Comparison of ENCODE assay signal across 8 cellular contexts in the genomic region with DNA sequence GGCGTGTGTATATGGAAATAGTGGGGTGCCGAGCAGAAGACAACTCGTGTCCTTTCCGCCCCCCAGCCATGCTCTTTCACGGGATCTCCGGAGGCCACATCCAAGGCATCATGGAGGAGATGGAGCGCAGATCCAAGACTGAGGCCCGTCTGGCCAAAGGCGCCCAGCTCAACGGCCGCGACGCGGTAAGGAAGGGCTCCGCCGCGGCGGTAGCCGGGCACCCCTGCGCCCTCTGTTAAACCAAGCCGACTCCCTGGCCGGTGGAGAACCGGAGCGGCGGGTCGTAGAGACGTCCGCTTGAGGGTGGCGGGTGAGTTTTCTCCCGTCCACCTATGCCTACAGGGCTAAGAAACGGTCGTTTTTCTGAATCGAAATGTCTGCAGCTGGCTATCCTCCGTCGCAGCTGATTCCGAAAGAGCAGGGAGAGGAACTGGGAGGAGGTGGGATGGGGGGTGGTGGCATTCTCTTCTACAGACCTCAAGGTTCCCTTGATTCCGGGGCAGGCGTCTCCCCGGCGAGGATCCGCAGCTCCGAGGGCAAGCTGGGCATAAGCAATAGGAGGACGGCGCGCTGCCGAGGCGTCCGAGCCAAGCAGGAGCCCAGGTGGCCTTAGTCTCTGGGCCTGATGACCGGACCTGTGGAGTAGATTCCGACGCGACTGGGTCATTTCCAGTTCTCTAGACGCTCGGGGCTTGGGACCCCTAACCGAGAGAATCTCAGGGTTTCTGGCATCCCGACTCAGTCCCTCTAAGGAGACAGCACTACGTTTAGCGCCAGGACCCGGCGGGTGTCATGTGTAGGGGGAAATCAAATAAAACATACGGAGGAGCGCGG. TPM values are rescaled to one million over a fixed set of nuclear protein-coding genes. Genes with fewer than 3 reads are reported as not detected.
DNase-seq lines count a peak whose midpoint lies in the region; TF ChIP-seq lines count a peak whose summit lies in the region.

No MANE protein-coding gene starts in this region.

- WGBS in smooth muscle cell (ENCODE audit: low lambda C conversion rate), result 3% methylated on average over 63 of the region's 63 CpGs

- H3K27me3 ChIP-seq in right atrium auricular region (peaks cover 64 to 80% of the 10 kb centered on the region in 2 donors), smooth muscle cell (ENCODE audit: low read depth) (peaks cover 100% of the 10 kb centered on the region)

- CTCF ChIA-PET in activated CD4-positive, alpha-beta memory T cell treated with anti-CD3 and anti-CD28 coated beads for 36 hours (lab: Charles Lee), result interaction anchor here (0.9 to 2.2 kb wide), 6 partner anchors 17 to 396 kb away, joined by 3 to 6 read pairs (median 3); no protein-coding TSS in a partner anchor

- H3K9me3 ChIP-seq in right atrium auricular region (no peaks in the 10 kb centered on the region), smooth muscle cell (replicated peaks; ENCODE audit: low read depth) (no peaks in the 10 kb centered on the region)

- no peaks in the 10 kb centered on the region for H3K36me3 ChIP-seq in right atrium auricular region
- no peaks in the 10 kb centered on the region for H3K36me3 ChIP-seq in smooth muscle cell (ENCODE audit: low read depth)

- H3K9me3 Mint-ChIP-seq in T-helper 1 cell treated with Interleukin-12 subunit alpha and Interleukin-12 subunit beta and Interleukin-4 antibody, amounts not matched to agents 30 μg/mL and 1 μg/mL, for 36 hours, result no peaks in the 10 kb centered on the region
- no peaks in the 10 kb centered on the region for H3K9me3 Mint-ChIP-seq in activated CD4-positive, alpha-beta memory T cell treated with anti-CD3 and anti-CD28 coated beads for 36 hours

- H3K4me1 Mint-ChIP-seq in T-helper 1 cell treated with Interleukin-12 subunit alpha and Interleukin-12 subunit beta and Interleukin-4 antibody, amounts not matched to agents 30 μg/mL and 1 μg/mL, for 36 hours (ENCODE audit: low read depth), result peaks cover 45% of the 10 kb centered on the region
- H3K4me1 Mint-ChIP-seq in activated CD4-positive, alpha-beta memory T cell treated with anti-CD3 and anti-CD28 coated beads for 36 hours (ENCODE audit: low read depth), result peaks cover 62% of the 10 kb centered on the region

- peak overlapping the region; percentile 78 for H3K27ac Mint-ChIP-seq in T-helper 1 cell treated with Interleukin-12 subunit alpha and Interleukin-12 subunit beta and Interleukin-4 antibody, amounts not matched to agents 30 μg/mL and 1 μg/mL, for 36 hours
- H3K27ac Mint-ChIP-seq in activated CD4-positive, alpha-beta memory T cell treated with anti-CD3 and anti-CD28 coated beads for 36 hours, result no peak overlapping the region

- POLR2A ChIA-PET in activated CD4-positive, alpha-beta memory T cell treated with anti-CD3 and anti-CD28 coated beads for 36 hours (lab: Charles Lee), result interaction anchor here (0.6 to 1.9 kb wide), 3 partner anchors 11 to 18 kb away, joined by 3 to 6 read pairs (median 3); a partner anchor contains a TSS

- peak overlapping the region; percentile 85 for H3K4me2 ChIP-seq in smooth muscle cell

- peak overlapping the region; percentile 19 to 41 for H3K4me3 ChIP-seq in right atrium auricular region
- H3K4me3 ChIP-seq in smooth muscle cell, result peak overlapping the region; percentile 37

- TF ChIP-seq CTCF in right atrium auricular region (IDR thresholded peaks at IDR 0.05), result no peak
- TF ChIP-seq CTCF in smooth muscle cell (IDR thresholded peaks at IDR 0.05; ENCODE audit: borderline replicate concordance, insufficient read depth, poor library complexity, severe bottlenecking), result no peak

- peak overlapping the region; percentile 49 for H2AFZ ChIP-seq in smooth muscle cell (ENCODE audit: low read depth)

- H3K27ac ChIP-seq in right atrium auricular region (no peak overlapping the region), smooth muscle cell (ENCODE audit: low read depth) (no peak overlapping the region)

- H3K4me1 ChIP-seq in right atrium auricular region, result peaks cover 0 to 54% of the 10 kb centered on the region in 2 donors
- H3K4me1 ChIP-seq in smooth muscle cell (ENCODE audit: low read depth), result peaks cover 61% of the 10 kb centered on the region

- DNase-seq in T-helper 1 cell (no peak), right atrium auricular region (ENCODE audit: low spot score) (no peak), smooth muscle cell (lab: John Stamatoyannopoulos, UW; ENCODE audit: unreplicated experiment) (no peak), NCI-H146 (lab: John Stamatoyannopoulos, UW) (no peak), NCI-H146 treated with DMSO at 0.1 percent for 48 hours (lab: John Stamatoyannopoulos, UW; ENCODE audit: unreplicated experiment) (no peak), HuH-7 (ENCODE audit: low spot score) (no peak)
- peak; percentile 28 for DNase-seq in activated CD4-positive, alpha-beta memory T cell treated with anti-CD3 and anti-CD28 coated beads for 36 hours

- intact Hi-C loops in activated CD4-positive, alpha-beta memory T cell treated with anti-CD3 and anti-CD28 coated beads for 36 hours (cut with micrococcal nuclease), result loop anchor here (1.0 to 5.0 kb wide), 3 partner anchors 9 to 544 kb away; a partner anchor contains a TSS

- peak overlapping the region; percentile 73 for H3K4me3 Mint-ChIP-seq in T-helper 1 cell treated with Interleukin-12 subunit alpha and Interleukin-12 subunit beta and Interleukin-4 antibody, amounts not matched to agents 30 μg/mL and 1 μg/mL, for 36 hours
- H3K4me3 Mint-ChIP-seq in activated CD4-positive, alpha-beta memory T cell treated with anti-CD3 and anti-CD28 coated beads for 36 hours, result peak overlapping the region; percentile 53

- no peaks in the 10 kb centered on the region for H3F3A ChIP-seq in smooth muscle cell (ENCODE audit: low read depth)

- H3K27me3 Mint-ChIP-seq in T-helper 1 cell treated with Interleukin-12 subunit alpha and Interleukin-12 subunit beta and Interleukin-4 antibody, amounts not matched to agents 30 μg/mL and 1 μg/mL, for 36 hours (ENCODE audit: low read depth), result peaks cover 100% of the 10 kb centered on the region
- peaks cover 91% of the 10 kb centered on the region for H3K27me3 Mint-ChIP-seq in activated CD4-positive, alpha-beta memory T cell treated with anti-CD3 and anti-CD28 coated beads for 36 hours

- H3K79me2 ChIP-seq in smooth muscle cell (ENCODE audit: low read depth), result no peaks in the 10 kb centered on the region

- peaks cover 13% of the 10 kb centered on the region for H3K36me3 Mint-ChIP-seq in T-helper 1 cell treated with Interleukin-12 subunit alpha and Interleukin-12 subunit beta and Interleukin-4 antibody, amounts not matched to agents 30 μg/mL and 1 μg/mL, for 36 hours (ENCODE audit: low read depth)
- H3K36me3 Mint-ChIP-seq in activated CD4-positive, alpha-beta memory T cell treated with anti-CD3 and anti-CD28 coated beads for 36 hours, result no peaks in the 10 kb centered on the region

- H3K9ac ChIP-seq in smooth muscle cell (ENCODE audit: low read depth), result no peak overlapping the region

- H4K20me1 ChIP-seq in smooth muscle cell (ENCODE audit: low read depth), result no peaks in the 10 kb centered on the region

RNA-seq across cellular contexts. Expression of a gene that starts 0.9 kb away (rescaled TPM):
- total RNA-seq in activated CD4-positive, alpha-beta memory T cell treated with anti-CD3 and anti-CD28 coated beads for 36 hours, result not detected
- under 1 TPM in 1 of 2 donors, not detected in 1; 0.43 TPM for total RNA-seq in right atrium auricular region
- total RNA-seq in smooth muscle cell, result not detected in 2 replicates
- polyA plus RNA-seq in smooth muscle cell, result not detected in 2 replicates

RNA-seq across cellular contexts. Expression of a gene that starts 15.6 kb away (rescaled TPM):
- under 1 TPM; 0.40 to 0.58 TPM for total RNA-seq in activated CD4-positive, alpha-beta memory T cell treated with anti-CD3 and anti-CD28 coated beads for 36 hours
- total RNA-seq in right atrium auricular region (10 to 100 TPM in 1 of 2 donors, 1 to 10 TPM in 1; 4.0 to 12.1 TPM), smooth muscle cell (3.1 and 5.7 TPM in 2 replicates)
- 4.5 and 5.4 TPM in 2 replicates for polyA plus RNA-seq in smooth muscle cell
